Comparison of ENCODE assay signal across 8 cellular contexts in the genomic region with DNA sequence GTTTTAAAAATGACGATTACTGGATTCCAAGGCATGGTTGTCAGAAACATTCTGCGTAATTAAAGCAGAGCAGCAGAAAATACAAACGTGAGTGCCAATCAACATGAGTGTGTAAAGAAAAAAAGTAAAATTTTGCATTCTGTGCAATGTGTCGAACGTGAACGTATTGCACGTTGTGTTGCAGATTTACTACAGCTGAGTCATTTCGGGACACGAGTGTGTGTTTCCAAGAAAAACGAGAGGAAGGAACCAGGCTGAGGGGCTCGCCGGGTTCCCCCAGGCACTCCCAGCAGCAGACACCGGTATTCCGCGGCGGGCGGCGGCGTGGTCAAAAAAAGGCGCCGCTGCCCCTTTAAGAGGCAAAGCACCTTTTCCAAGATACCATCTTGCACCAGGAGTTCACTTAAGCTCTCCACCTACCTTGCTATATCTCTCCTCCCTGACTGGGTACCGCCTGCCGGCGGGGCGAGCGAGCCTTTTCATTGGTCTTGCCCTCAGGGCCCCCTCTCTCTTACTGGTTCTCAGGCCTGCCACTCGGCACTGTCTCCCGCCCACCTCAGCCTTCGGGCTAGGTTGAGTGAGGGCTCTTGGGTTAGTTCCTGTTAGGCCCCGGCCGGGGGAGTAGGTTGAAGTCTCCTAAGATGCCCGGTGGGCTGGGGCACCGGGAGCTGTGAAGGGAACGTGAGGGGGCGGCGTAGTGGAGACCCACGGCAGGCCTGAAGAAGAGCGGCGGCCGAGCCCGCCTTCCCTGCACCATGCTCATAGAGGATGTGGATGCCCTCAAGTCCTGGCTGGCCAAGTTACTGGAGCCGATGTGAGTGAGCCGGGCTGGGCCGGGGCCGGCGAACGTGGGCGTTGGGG. TPM values are rescaled to one million over a fixed set of nuclear protein-coding genes. Genes with fewer than 3 reads are reported as not detected.
DNase-seq lines count a peak whose midpoint lies in the region; ATAC-seq and TF ChIP-seq lines count a peak whose summit lies in the region.

A gene with protein sequence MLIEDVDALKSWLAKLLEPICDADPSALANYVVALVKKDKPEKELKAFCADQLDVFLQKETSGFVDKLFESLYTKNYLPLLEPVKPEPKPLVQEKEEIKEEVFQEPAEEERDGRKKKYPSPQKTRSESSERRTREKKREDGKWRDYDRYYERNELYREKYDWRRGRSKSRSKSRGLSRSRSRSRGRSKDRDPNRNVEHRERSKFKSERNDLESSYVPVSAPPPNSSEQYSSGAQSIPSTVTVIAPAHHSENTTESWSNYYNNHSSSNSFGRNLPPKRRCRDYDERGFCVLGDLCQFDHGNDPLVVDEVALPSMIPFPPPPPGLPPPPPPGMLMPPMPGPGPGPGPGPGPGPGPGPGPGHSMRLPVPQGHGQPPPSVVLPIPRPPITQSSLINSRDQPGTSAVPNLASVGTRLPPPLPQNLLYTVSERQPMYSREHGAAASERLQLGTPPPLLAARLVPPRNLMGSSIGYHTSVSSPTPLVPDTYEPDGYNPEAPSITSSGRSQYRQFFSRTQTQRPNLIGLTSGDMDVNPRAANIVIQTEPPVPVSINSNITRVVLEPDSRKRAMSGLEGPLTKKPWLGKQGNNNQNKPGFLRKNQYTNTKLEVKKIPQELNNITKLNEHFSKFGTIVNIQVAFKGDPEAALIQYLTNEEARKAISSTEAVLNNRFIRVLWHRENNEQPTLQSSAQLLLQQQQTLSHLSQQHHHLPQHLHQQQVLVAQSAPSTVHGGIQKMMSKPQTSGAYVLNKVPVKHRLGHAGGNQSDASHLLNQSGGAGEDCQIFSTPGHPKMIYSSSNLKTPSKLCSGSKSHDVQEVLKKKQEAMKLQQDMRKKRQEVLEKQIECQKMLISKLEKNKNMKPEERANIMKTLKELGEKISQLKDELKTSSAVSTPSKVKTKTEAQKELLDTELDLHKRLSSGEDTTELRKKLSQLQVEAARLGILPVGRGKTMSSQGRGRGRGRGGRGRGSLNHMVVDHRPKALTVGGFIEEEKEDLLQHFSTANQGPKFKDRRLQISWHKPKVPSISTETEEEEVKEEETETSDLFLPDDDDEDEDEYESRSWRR (plus strand): TSS at position 595 of the 861 bp plus-strand sequence. CDS start 161 bp downstream, at position 756.

- 0% methylated on average over 16 to 39 of the region's 48 CpGs for WGBS in testis, 2 donors

- peaks cover 7% of the 10 kb centered on the region for H3K27me3 Mint-ChIP-seq in activated naive CD4-positive, alpha-beta T cell treated with anti-CD3 and anti-CD28 coated beads, Interleukin-2, amount 10 ng/mL, durations not matched to agents 7 days and 5 days

- H3K27ac ChIP-seq in SK-N-MC: peak within 1 kb of the TSS; percentile 91
- peak within 1 kb of the TSS; percentile 84 to 90 for H3K27ac ChIP-seq in testis

- TF ChIP-seq CTCF in GM06990 (IDR thresholded peaks at IDR 0.05; ENCODE audit: insufficient read depth, low read length, poor library complexity, severe bottlenecking) (no peak), omental fat pad (IDR thresholded peaks at IDR 0.05) (no peak), testis (IDR thresholded peaks at IDR 0.05) (no peak)

- peaks cover 2% of the 10 kb centered on the region for H3K36me3 Mint-ChIP-seq in activated naive CD4-positive, alpha-beta T cell treated with anti-CD3 and anti-CD28 coated beads, Interleukin-2, amount 10 ng/mL, durations not matched to agents 7 days and 5 days

- CTCF ChIA-PET in activated naive CD4-positive, alpha-beta T cell treated with anti-CD3 and anti-CD28 coated beads, Interleukin-2, amount 10 ng/mL, durations not matched to agents 7 days and 5 days (lab: Charles Lee): interaction anchor here (0.7 kb wide), 1 partner anchor 69 kb away, joined by 3 read pairs; no protein-coding TSS in a partner anchor

- H3K4me1 Mint-ChIP-seq in activated naive CD4-positive, alpha-beta T cell treated with anti-CD3 and anti-CD28 coated beads, Interleukin-2, amount 10 ng/mL, durations not matched to agents 7 days and 5 days: peaks cover 18% of the 10 kb centered on the region

- DNase-seq in GM06990 (ENCODE audit: extremely low read depth, insufficient read length) (peak; percentile 99), NCI-H1048 (lab: John Stamatoyannopoulos, UW) (peak; percentile 93), SK-N-MC (ENCODE audit: low read depth, low spot score) (peak; percentile 87), glomerular visceral epithelial cell (ENCODE audit: extremely low spot score) (peak; percentile 99), omental fat pad (ENCODE audit: low spot score) (peak; percentile 89), testis (peak; percentile 98)
- DNase-seq in activated naive CD4-positive, alpha-beta T cell treated with anti-CD3 and anti-CD28 coated beads, Interleukin-2, amount 10 ng/mL, durations not matched to agents 7 days and 5 days: peak; percentile 96

- intact Hi-C loops in testis (cut with DNase I; ENCODE audit: low total_unique reads): no loop called here

- no peaks in the 10 kb centered on the region for H3K9me3 Mint-ChIP-seq in activated naive CD4-positive, alpha-beta T cell treated with anti-CD3 and anti-CD28 coated beads, Interleukin-2, amount 10 ng/mL, durations not matched to agents 7 days and 5 days

- no peaks in the 10 kb centered on the region for H3K9me3 ChIP-seq in SK-N-MC (ENCODE audit: low read depth, low read length)
- no peaks in the 10 kb centered on the region for H3K9me3 ChIP-seq in testis

- H3K4me1 ChIP-seq in testis: peaks cover 9% of the 10 kb centered on the region

- peak within 1 kb of the TSS; percentile 91 for H3K9ac ChIP-seq in SK-N-MC (ENCODE audit: insufficient read length)

- no peak within 1 kb of the TSS for H3K27ac Mint-ChIP-seq in activated naive CD4-positive, alpha-beta T cell treated with anti-CD3 and anti-CD28 coated beads, Interleukin-2, amount 10 ng/mL, durations not matched to agents 7 days and 5 days

- peak; percentile 100 for ATAC-seq in HG02571 (IDR thresholded peaks at IDR 0.05; ENCODE audit: unreplicated experiment)
- peak; percentile 100 for ATAC-seq in omental fat pad (ENCODE audit: low FRiP score)

- H3K27me3 ChIP-seq in GM06990 (replicated peaks; ENCODE audit: control insufficient read depth, insufficient read depth, low read length) (no peaks in the 10 kb centered on the region), testis (no peaks in the 10 kb centered on the region)

- H3K4me3 ChIP-seq in GM06990 (replicated peaks; ENCODE audit: low read depth, low read length): peak within 1 kb of the TSS; percentile 97
- H3K4me3 ChIP-seq in SK-N-MC: peak within 1 kb of the TSS; percentile 84
- peak within 1 kb of the TSS; percentile 93 to 95 for H3K4me3 ChIP-seq in testis

- no peak for TF ChIP-seq POLR2A in testis (IDR thresholded peaks at IDR 0.05)

- H3K36me3 ChIP-seq in GM06990 (ENCODE audit: control insufficient read depth, insufficient read depth, low read length) (no peaks in the 10 kb centered on the region), SK-N-MC (ENCODE audit: insufficient read depth, low read length) (no peaks in the 10 kb centered on the region; the same call in 1 of the 2 replicates), testis (ENCODE audit: low read depth, missing control alignments) (no peaks in the 10 kb centered on the region)

- no peak within 1 kb of the TSS for H3K4me3 Mint-ChIP-seq in activated naive CD4-positive, alpha-beta T cell treated with anti-CD3 and anti-CD28 coated beads, Interleukin-2, amount 10 ng/mL, durations not matched to agents 7 days and 5 days

RNA-seq across cellular contexts. Expression of the gene that starts here (rescaled TPM):
- total RNA-seq in omental fat pad (10 to 100 TPM; 14.9 to 38.9 (median 17.3) TPM), testis (10 to 100 TPM; 35.2 to 37.2 TPM)
- 20.3 TPM for polyA plus RNA-seq in testis (ENCODE audit: insufficient read depth, low read depth, low replicate concordance)

Comparison
In these comparisons a context has a peak if more than half of its experiments do, and no peak if none do; other contexts are left out.
1. Peak in every context shown above with its lines: DNase-seq, ATAC-seq, H3K4me3 ChIP-seq and H3K27ac ChIP-seq.